ENCODE assay signal across 11 cellular contexts in genomic region chr14:37555596-37555995, GRCh38. TPM values are rescaled to one million over a fixed set of nuclear protein-coding genes. Genes with fewer than 3 reads are reported as not detected.
"Had no signal": no experiment of that assay in that cellular context is flagged by ENCODE, and none has a peak within 500 bp of the region (broad histone marks: within the 10 kb centered on the region; RNA-seq: fewer than 3 reads in every experiment).

No MANE protein-coding gene starts in this region.

RNA-seq across cellular contexts. Expression of gene FOXA1, which starts 39.5 kb away (rescaled TPM):
- total RNA-seq: left cardiac atrium; left ventricle myocardium inferior; left ventricle myocardium superior; lung microvascular endothelial cell; mesenteric fat pad; naive thymus-derived CD4-positive, alpha-beta T cell had no signal
- polyA plus RNA-seq: immature natural killer cell; naive thymus-derived CD4-positive, alpha-beta T cell had no signal

RNA-seq across cellular contexts. Expression of gene TTC6, which starts 39.8 kb away (rescaled TPM):
- total RNA-seq: left cardiac atrium; left ventricle myocardium inferior; left ventricle myocardium superior; lung microvascular endothelial cell; mammary epithelial cell; mesenteric fat pad; mononuclear cell; myocyte; naive thymus-derived CD4-positive, alpha-beta T cell had no signal
- polyA plus RNA-seq: immature natural killer cell; keratinocyte; mammary epithelial cell; naive thymus-derived CD4-positive, alpha-beta T cell had no signal
